In genomic region chr20:36745927-36746659, GRCh38 we compare ENCODE assay signal across 8 cellular contexts. TPM values are rescaled to one million over a fixed set of nuclear protein-coding genes. Genes with fewer than 3 reads are reported as not detected.
DNase-seq lines count a peak whose midpoint lies in the region; ATAC-seq and TF ChIP-seq lines count a peak whose summit lies in the region.

NDRG3 (minus strand) TSS chr20:36746090; CDS start chr20:36721735, 24,355 bp downstream.

- peak within 1 kb of the TSS; percentile 85 for H4K91ac ChIP-seq in trophoblast cell (ENCODE audit: low read depth, low read length)

- TF ChIP-seq CTCF in GM12872 (IDR thresholded peaks at IDR 0.05; ENCODE audit: insufficient read depth, low read depth, low read length), result peak; percentile 17; the same call in 1 of the 3 replicates
- peak; percentile 3 for TF ChIP-seq CTCF in SU-DHL-6 (IDR thresholded peaks at IDR 0.05; ENCODE audit: insufficient read depth, low read length, poor library complexity, severe bottlenecking)
- no peak for TF ChIP-seq CTCF in cardiac muscle cell (IDR thresholded peaks at IDR 0.05; ENCODE audit: low read depth, low read length)
- TF ChIP-seq CTCF in transverse colon (IDR thresholded peaks at IDR 0.05), result no peak

- H3K9ac ChIP-seq in SU-DHL-6 (ENCODE audit: low read length) (peak within 1 kb of the TSS; percentile 71), trophoblast cell (ENCODE audit: low read length) (peak within 1 kb of the TSS; percentile 68)

- peak; percentile 93 for ATAC-seq in HG02678 (IDR thresholded peaks at IDR 0.05; ENCODE audit: unreplicated experiment)

- H3K79me1 ChIP-seq in trophoblast cell (ENCODE audit: low read length), result peaks cover 7% of the 10 kb centered on the region

- H2BK120ac ChIP-seq in trophoblast cell (ENCODE audit: insufficient read depth, low read length, poor library complexity), result peak within 1 kb of the TSS; percentile 97

- no CpG with 5 or more reads among the region's 63 CpGs for WGBS in trophoblast cell (ENCODE audit: extremely low coverage, insufficient coverage, insufficient read length)
- WGBS in transverse colon (ENCODE audit: low coverage in 1 of 2), 2 donors, result 5 to 64% methylated on average over 2 to 24 of the region's 63 CpGs

- no peaks in the 10 kb centered on the region for H4K20me1 ChIP-seq in SU-DHL-6 (ENCODE audit: low read depth, low read length)

- peak within 1 kb of the TSS; percentile 100 for H2AFZ ChIP-seq in SU-DHL-6 (ENCODE audit: low read depth, low read length, severe bottlenecking)
- H2AFZ ChIP-seq in trophoblast cell (ENCODE audit: insufficient read depth, low read length, poor library complexity), result peak within 1 kb of the TSS; percentile 100

- H3K9me3 ChIP-seq in SU-DHL-6 (ENCODE audit: insufficient read depth, low read length) (no peaks in the 10 kb centered on the region), cardiac muscle cell (ENCODE audit: low read depth) (no peaks in the 10 kb centered on the region), trophoblast cell (ENCODE audit: insufficient read depth, low read depth, low read length) (no peaks in the 10 kb centered on the region), transverse colon (no peaks in the 10 kb centered on the region)

- no peak for TF ChIP-seq EP300 in transverse colon (IDR thresholded peaks at IDR 0.05; ENCODE audit: low read depth)

- in situ Hi-C loops in transverse colon (cut with MboI; ENCODE audit: low pct_ligation_motif_present in 1 of 4, low pct_unique_long_range_greater_than_20kb in 1 of 4, low sequenced_read_pairs in 3 of 4), result no loop called here

- peak within 1 kb of the TSS; percentile 99 for H3K14ac ChIP-seq in trophoblast cell (ENCODE audit: low read length)

- DNase-seq in NCI-H128 (lab: John Stamatoyannopoulos, UW; ENCODE audit: unreplicated experiment), result peak; percentile 86
- DNase-seq in activated naive CD8-positive, alpha-beta T cell treated with anti-CD3 and anti-CD28 coated beads, Interleukin-2, amount 50 U/mL, for 16 hours (ENCODE audit: low read depth, low spot score), result peak; percentile 81
- peak; percentile 95 to 97 for DNase-seq in cardiac muscle cell (ENCODE audit: low read depth in 1 of 2, low spot score in 1 of 2)
- DNase-seq in trophoblast cell, result peak; percentile 91 to 94
- DNase-seq in transverse colon, result peak; percentile 95

- H2AK5ac ChIP-seq in trophoblast cell (ENCODE audit: low read length), result peak within 1 kb of the TSS; percentile 92

- H3K4me1 ChIP-seq in cardiac muscle cell (ENCODE audit: low read depth) (peaks cover 5% of the 10 kb centered on the region), trophoblast cell (ENCODE audit: control insufficient read depth in 1 of 2, insufficient read depth in 2 of 2, low read length in 2 of 2) (peaks cover 2 to 6% of the 10 kb centered on the region in 2 experiments), transverse colon (peaks cover 0 to 22% (median 12%) of the 10 kb centered on the region in 4 donors)

- H3F3A ChIP-seq in SU-DHL-6 (ENCODE audit: insufficient read depth), result peaks cover 33% of the 10 kb centered on the region; the same call in 1 of the 2 replicates

- H3K36me3 ChIP-seq in SU-DHL-6 (ENCODE audit: low read length) (no peaks in the 10 kb centered on the region), cardiac muscle cell (no peaks in the 10 kb centered on the region), trophoblast cell (ENCODE audit: control insufficient read depth in 1 of 2, insufficient read depth in 2 of 2, low read length in 2 of 2) (peaks cover 3 to 4% of the 10 kb centered on the region in 2 experiments), transverse colon (no peaks in the 10 kb centered on the region)

- peak within 1 kb of the TSS; percentile 33 for H2BK12ac ChIP-seq in trophoblast cell (ENCODE audit: low read length)

- no peak within 1 kb of the TSS for H3K23ac ChIP-seq in trophoblast cell (ENCODE audit: low read length)

- H2BK5ac ChIP-seq in trophoblast cell (ENCODE audit: low read depth, low read length, poor library complexity), result peak within 1 kb of the TSS; percentile 87

- peak within 1 kb of the TSS; percentile 99 for H4K8ac ChIP-seq in trophoblast cell (ENCODE audit: low read depth, low read length)

- H3K4me2 ChIP-seq in SU-DHL-6 (ENCODE audit: low read depth, low read length, poor library complexity, severe bottlenecking) (peak within 1 kb of the TSS; percentile 95), trophoblast cell (ENCODE audit: low read length) (peak within 1 kb of the TSS; percentile 95)

- H3K79me2 ChIP-seq in SU-DHL-6 (ENCODE audit: insufficient read depth, low read length) (no peaks in the 10 kb centered on the region; the same call in none of the 2 replicates), trophoblast cell (ENCODE audit: control insufficient read depth, insufficient read depth, low read length, poor library complexity) (peaks cover 5% of the 10 kb centered on the region)

- H4K12ac ChIP-seq in trophoblast cell (ENCODE audit: low read depth, low read length), result peak within 1 kb of the TSS; percentile 100

- peak within 1 kb of the TSS; percentile 54 for H3K27ac ChIP-seq in SU-DHL-6 (ENCODE audit: low read depth, low read length)
- H3K27ac ChIP-seq in cardiac muscle cell, result peak within 1 kb of the TSS; percentile 59
- peak within 1 kb of the TSS; percentile 2 for H3K27ac ChIP-seq in trophoblast cell (ENCODE audit: low read depth, low read length)
- peak within 1 kb of the TSS; percentile 74 to 86 (median 80) for H3K27ac ChIP-seq in transverse colon

- intact Hi-C loops in transverse colon (cut with DNase I; ENCODE audit: low total_unique reads), result no loop called here

- H3K4me3 ChIP-seq in SU-DHL-6 (ENCODE audit: insufficient read depth, low read length, poor library complexity, severe bottlenecking) (peak within 1 kb of the TSS; percentile 80), cardiac muscle cell (peak within 1 kb of the TSS; percentile 67), trophoblast cell (ENCODE audit: low read depth, low read length) (peak within 1 kb of the TSS; percentile 88), transverse colon (peak within 1 kb of the TSS; percentile 65 to 86 (median 81))

- no peaks in the 10 kb centered on the region for H3K9me2 ChIP-seq in SU-DHL-6 (replicated peaks; ENCODE audit: insufficient read depth, low read length)

- H3K27me3 ChIP-seq in SU-DHL-6 (ENCODE audit: low read length) (no peaks in the 10 kb centered on the region), cardiac muscle cell (no peaks in the 10 kb centered on the region), trophoblast cell (ENCODE audit: insufficient read depth, low read length) (no peaks in the 10 kb centered on the region), transverse colon (no peaks in the 10 kb centered on the region)

- H3K4ac ChIP-seq in trophoblast cell (ENCODE audit: low read depth, low read length), result peak within 1 kb of the TSS; percentile 93

- TF ChIP-seq POLR2A in transverse colon (IDR thresholded peaks at IDR 0.05), result no peak

- H3K18ac ChIP-seq in trophoblast cell (ENCODE audit: low read length), result peak within 1 kb of the TSS; percentile 40

RNA-seq across cellular contexts. Expression of gene NDRG3, which starts in this region (rescaled TPM):
- 29.1 and 31.1 TPM in 2 replicates for total RNA-seq in cardiac muscle cell
- polyA plus RNA-seq in cardiac muscle cell, result 43.4 and 58.7 TPM in 2 replicates
- 13.4 and 13.7 TPM in 2 replicates for polyA plus RNA-seq in trophoblast cell (2013)
- 10 to 100 TPM in 3 of 4 donors, 1 to 10 TPM in 1; 1.9 to 54.7 (median 33.1) TPM for total RNA-seq in transverse colon

Comparison
In these comparisons a context has a peak if more than half of its experiments do, and no peak if none do; other contexts are left out.
1. Peak in every context shown above with its lines: DNase-seq, ATAC-seq, H3K4me3 ChIP-seq and H3K27ac ChIP-seq.
2. CTCF ChIP-seq: peak in GM12872 (single experiment) and SU-DHL-6 (single experiment); none in cardiac muscle cell (single experiment) and transverse colon (0 of 5).
3. H3K27ac ChIP-seq: peak in every context shown above with its lines; median percentile 80 in transverse colon; 59 in cardiac muscle cell; 54 in SU-DHL-6; 2 in trophoblast cell.